In genomic region chr7:114711244-114711643, GRCh38 we compare ENCODE assay signal across 15 cellular contexts.
DNase-seq lines count a peak whose midpoint lies in the region; ATAC-seq and TF ChIP-seq lines count a peak whose summit lies in the region.
"Had no signal": no experiment of that assay in that cellular context is flagged by ENCODE, and none has a peak within 500 bp of the region (broad histone marks: within the 10 kb centered on the region; RNA-seq: fewer than 3 reads in every experiment).

No MANE protein-coding gene starts in this region.

- no peak overlapping the region for H3K27ac ChIP-seq in ascending aorta
- H3K27ac ChIP-seq: BLaER1 had no signal

- no peak for ATAC-seq in left colon

- no peak overlapping the region for H3K4me3 ChIP-seq in ascending aorta
- H3K4me3 ChIP-seq: BLaER1 had no signal

- no peaks in the 10 kb centered on the region for H3K27me3 ChIP-seq in ascending aorta
- H3K27me3 ChIP-seq: BLaER1 had no signal

- H3K36me3 ChIP-seq in ascending aorta = no peaks in the 10 kb centered on the region
- H3K36me3 ChIP-seq: BLaER1 had no signal

- no peak for TF ChIP-seq CTCF in ascending aorta (IDR thresholded peaks at IDR 0.05)

- no peaks in the 10 kb centered on the region for H3K4me1 ChIP-seq in ascending aorta
- H3K4me1 ChIP-seq: BLaER1 had no signal

- H3K9me3 ChIP-seq in ascending aorta = no peaks in the 10 kb centered on the region
- H3K9me3 ChIP-seq: BLaER1 had no signal

- peak; percentile 49 for DNase-seq in HT-29 (ENCODE audit: low spot score)
- DNase-seq in astrocyte of the hippocampus (ENCODE audit: low read depth, low spot score) = peak; percentile 46
- DNase-seq in iPS-NIHi7 (ENCODE audit: extremely low spot score) = peak; percentile 28
- DNase-seq in NCI-H1694 treated with DMSO at 0.1 percent for 48 hours (lab: John Stamatoyannopoulos, UW) = no peak
- no peak for DNase-seq in NCI-H2196 (lab: John Stamatoyannopoulos, UW; ENCODE audit: unreplicated experiment)
- no peak for DNase-seq in ascending aorta (ENCODE audit: low spot score in 2 of 2)
- no peak for DNase-seq in left colon
- DNase-seq: CD8-positive, alpha-beta memory T cell; HCEC 1CT; KBM-7; NCI-H1105; NCI-H187 treated with DMSO at 0.1 percent for 48 hours; NCI-H2171; SIG-M5 had no signal

- intact Hi-C loops in ascending aorta (cut with DNase I) = no loop called here
- intact Hi-C loops in left colon (cut with DNase I, micrococcal nuclease) = no loop called here

Comparison
In these comparisons a context has a peak if more than half of its experiments do, and no peak if none do; other contexts are left out.
1. DNase-seq: peak in HT-29 (single experiment), astrocyte of the hippocampus (single experiment) and iPS-NIHi7 (single experiment); none in NCI-H1694 treated with DMSO at 0.1 percent for 48 hours (single experiment), NCI-H2196 (single experiment), ascending aorta (0 of 2) and left colon (0 of 2).